Comparison of ENCODE assay signal across 8 cellular contexts in the genomic region with DNA sequence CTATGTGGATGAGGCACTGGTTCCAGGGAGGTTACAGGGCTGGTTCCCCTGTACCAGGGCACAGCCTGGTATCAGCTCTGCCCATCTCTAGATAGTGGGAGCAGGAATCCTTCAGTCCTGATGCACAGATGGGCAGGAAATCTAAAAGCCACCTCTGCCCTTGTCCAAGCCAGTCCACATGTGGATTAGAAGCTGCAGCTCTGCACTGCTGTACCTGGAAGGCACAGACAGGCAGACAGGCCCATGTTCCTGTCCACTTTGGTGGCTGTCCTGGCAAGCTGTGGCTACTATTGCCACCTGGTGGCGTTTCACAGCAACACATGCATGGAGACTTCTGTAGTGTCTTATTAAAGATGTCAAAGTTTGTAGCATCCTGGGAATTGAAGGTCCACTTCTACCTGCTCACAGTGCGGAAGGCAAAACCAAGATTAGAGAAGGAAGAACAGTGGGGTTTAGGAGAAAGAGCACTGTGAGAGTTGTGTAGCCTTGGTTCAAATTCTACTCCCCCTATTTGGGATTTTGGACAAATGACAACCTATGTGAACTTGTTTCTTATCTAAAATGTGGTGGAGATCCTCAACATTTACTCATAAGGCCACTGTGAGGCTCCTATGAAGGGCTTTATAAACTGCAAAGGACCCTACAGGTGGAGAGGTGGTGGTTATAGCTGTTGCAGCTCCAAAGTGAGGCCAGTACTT. TPM values are rescaled to one million over a fixed set of nuclear protein-coding genes. Genes with fewer than 3 reads are reported as not detected.
A peak's percentile ranks its signal among the peaks of the same experiment; 100 is the strongest.
DNase-seq lines count a peak whose midpoint lies in the region; ATAC-seq, FAIRE-seq and TF ChIP-seq lines count a peak whose summit lies in the region.

No MANE protein-coding gene starts in this region.

- ATAC-seq in HG02798 (IDR thresholded peaks at IDR 0.05; ENCODE audit: poor library complexity, unreplicated experiment), result peak; percentile 84
- no peak for ATAC-seq in GM21576 (IDR thresholded peaks at IDR 0.05; ENCODE audit: unreplicated experiment)

- H3K4me3 ChIP-seq in WERI-Rb-1 (ENCODE audit: low read depth, low read length), result no peak overlapping the region
- no peak overlapping the region for H3K4me3 ChIP-seq in bronchial epithelial cell (ENCODE audit: low read depth, low read length)
- no peak overlapping the region for H3K4me3 ChIP-seq in kidney (ENCODE audit: low read length in 2 of 2)

- CTCF ChIA-PET in GM10248 (lab: Yijun Ruan, JAX), result interaction anchor here (0.6 to 2.9 kb wide), 35 partner anchors 9 to 672 kb away, joined by 3 to 118 read pairs (median 5); no protein-coding TSS in a partner anchor

- H3K9me3 ChIP-seq in WERI-Rb-1 (ENCODE audit: severe bottlenecking) (no peaks in the 10 kb centered on the region), kidney (ENCODE audit: control insufficient read depth in 1 of 2, low read length in 2 of 2) (no peaks in the 10 kb centered on the region)

- no peaks in the 10 kb centered on the region for H3K4me1 ChIP-seq in kidney (ENCODE audit: control insufficient read depth in 1 of 2, insufficient read depth in 1 of 2, low read depth in 1 of 2, low read length in 2 of 2)

- POLR2A ChIA-PET in GM10248 (lab: Yijun Ruan, JAX), result no interaction called here

- intact Hi-C loops in kidney (cut with DNase I), result no loop called here

- H3K9ac ChIP-seq in kidney (ENCODE audit: low read length in 2 of 2), result no peak overlapping the region

- DNase-seq in GM10248 (ENCODE audit: extremely low spot score) (peak; percentile 40), NCI-H2029 (lab: John Stamatoyannopoulos, UW) (peak; percentile 59), WERI-Rb-1 (peak; percentile 71), bronchial epithelial cell (ENCODE audit: low read depth) (peak; percentile 68), kidney (peak; percentile 85)
- DNase-seq in stimulated activated CD4-positive, alpha-beta T cell treated with anti-CD3 and anti-CD28 coated beads, Interleukin-2, amount 100 ng/mL, for 4 hours (ENCODE audit: low read depth), result peak; percentile 53

- H3K27me3 ChIP-seq in WERI-Rb-1 (ENCODE audit: insufficient read depth, low read depth, severe bottlenecking) (peaks cover 46% of the 10 kb centered on the region), bronchial epithelial cell (ENCODE audit: control insufficient read depth, insufficient read depth, low read length) (peaks cover 2% of the 10 kb centered on the region)

- H3K27ac ChIP-seq in WERI-Rb-1 (no peak overlapping the region), kidney (ENCODE audit: low read depth in 2 of 2, low read length in 2 of 2) (no peak overlapping the region)

- H3K36me3 ChIP-seq in WERI-Rb-1 (no peaks in the 10 kb centered on the region), bronchial epithelial cell (ENCODE audit: control insufficient read depth, insufficient read depth, low read length) (no peaks in the 10 kb centered on the region), kidney (ENCODE audit: control insufficient read depth in 1 of 2, insufficient read depth in 2 of 2, low read length in 2 of 2) (no peaks in the 10 kb centered on the region)

- TF ChIP-seq CTCF in GM10248 (IDR thresholded peaks at IDR 0.05; ENCODE audit: control extremely low read depth, extremely low read depth, low read depth, missing control alignments) (peak; percentile 82), WERI-Rb-1 (IDR thresholded peaks at IDR 0.05; ENCODE audit: low read depth, low read length) (peak; percentile 82), bronchial epithelial cell (IDR thresholded peaks at IDR 0.05; ENCODE audit: insufficient read depth, low read length, severe bottlenecking) (peak; percentile 84), kidney (IDR thresholded peaks at IDR 0.05; ENCODE audit: borderline replicate concordance, extremely low read depth, insufficient read depth) (peak; percentile 86)

- peak; percentile 83 for FAIRE-seq in bronchial epithelial cell (lab: Jason Lieb, UNC)
- FAIRE-seq in kidney (lab: Jason Lieb, UNC), result no peak

RNA-seq across cellular contexts. Expression of gene NAV2, which starts 30.1 kb away (rescaled TPM):
- 11.1 and 14.1 TPM in 2 replicates for total RNA-seq in bronchial epithelial cell
- 37.7 TPM for total RNA-seq in kidney
- 5.9 TPM for polyA plus RNA-seq in kidney (ENCODE audit: insufficient read depth, low read depth, low replicate concordance)
